In the genomic region with DNA sequence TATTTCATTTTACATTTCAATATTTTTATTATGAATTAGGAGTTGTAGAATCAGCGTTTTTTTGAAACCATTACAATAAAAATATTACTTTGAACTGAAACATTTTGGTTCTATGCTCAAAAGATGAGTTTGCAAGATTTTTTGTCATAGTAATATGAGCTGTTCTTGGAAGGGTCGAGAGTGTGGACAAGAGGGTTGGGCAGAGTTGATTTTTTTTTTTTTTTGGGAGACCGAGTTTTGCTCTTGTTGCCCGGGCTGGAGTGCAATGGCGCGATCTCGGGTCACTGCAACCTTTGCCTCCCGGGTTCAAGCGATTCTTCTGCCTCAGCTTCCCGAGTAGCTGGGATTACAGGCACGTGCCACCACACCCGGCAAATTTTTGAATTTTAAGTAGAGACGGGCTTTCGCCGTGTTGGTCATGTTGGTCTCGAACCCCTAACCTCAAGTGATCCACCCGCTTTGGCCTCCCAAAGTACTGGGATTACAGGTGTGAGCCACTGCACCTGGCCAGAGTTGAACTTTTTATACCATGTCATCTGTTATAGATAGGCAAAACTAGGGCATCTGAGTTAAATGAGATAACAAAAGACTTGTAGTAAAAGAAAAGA, we compare ENCODE assay signal across 1 cellular context.
A peak's percentile ranks its signal among the peaks of the same experiment; 100 is the strongest.
TF ChIP-seq lines count a peak whose summit lies in the region.

No MANE protein-coding gene starts in this region.

TF ChIP-seq in K562, 482 proteins besides CTCF, POLR2A, EP300 and RAD21 (continues in another document):
- TF ChIP-seq SMARCA5 (IDR thresholded peaks at IDR 0.05) (no peak), ARID2 (IDR thresholded peaks at IDR 0.05) (peak; percentile 21; the same call in 1 of the 2 replicates), MAZ (CRISPR knock-in tag; conservative IDR thresholded peaks at IDR 0.05 in 1 of 2, IDR thresholded peaks at IDR 0.05 in 1 of 2) (no peak), CXXC5 (CRISPR knock-in tag; IDR thresholded peaks at IDR 0.05) (0 out of 2 replicates have a peak, but pooled peaks have one; percentile 10), PTRF (tag; IDR thresholded peaks at IDR 0.05) (no peak), GABPA (tag; conservative IDR thresholded peaks at IDR 0.05; ENCODE audit: low read depth) (0 out of 2 replicates have a peak, but pooled peaks have one; percentile 12), JUND (IDR thresholded peaks at IDR 0.05; ENCODE audit: borderline replicate concordance, low read depth, low read length) (no peak), JUND (tag; IDR thresholded peaks at IDR 0.05; ENCODE audit: borderline replicate concordance, low read depth, low read length) (no peak), PTTG1 (tag; IDR thresholded peaks at IDR 0.05; ENCODE audit: low read depth) (no peak), HLTF (IDR thresholded peaks at IDR 0.05) (no peak), CREM (IDR thresholded peaks at IDR 0.05; ENCODE audit: low read depth) (no peak), YBX1 (IDR thresholded peaks at IDR 0.05) (no peak), HDAC1 (IDR thresholded peaks at IDR 0.05) (peak in 1 of 2 experiments; percentile 24; a peak in 1 of 4 replicates), DPF2 (IDR thresholded peaks at IDR 0.05) (peak; percentile 62; the same call in 1 of the 2 replicates), DDX20 (tag; IDR thresholded peaks at IDR 0.05; ENCODE audit: low read depth) (no peak), ELF2 (CRISPR knock-in tag; IDR thresholded peaks at IDR 0.05) (no peak), MYC (IDR thresholded peaks at IDR 0.05; ENCODE audit: low read depth, low read length) (0 out of 2 replicates have a peak, but pooled peaks have one; percentile 21), MYC (CRISPR knock-in tag; IDR thresholded peaks at IDR 0.05; ENCODE audit: borderline replicate concordance, low read depth) (no peak), PRPF4 (IDR thresholded peaks at IDR 0.05; ENCODE audit: insufficient read depth, low read depth, low read length, poor library complexity, severe bottlenecking) (no peak), NR2C2 (CRISPR knock-in tag; IDR thresholded peaks at IDR 0.05) (no peak), NR2C2 (tag; IDR thresholded peaks at IDR 0.05) (peak; percentile 53; the same call in 1 of the 2 replicates), CREB5 (CRISPR knock-in tag; IDR thresholded peaks at IDR 0.05) (no peak), E2F1 (CRISPR knock-in tag; IDR thresholded peaks at IDR 0.05) (0 out of 2 replicates have a peak, but pooled peaks have one; percentile 20), GATA2 (CRISPR knock-in tag; IDR thresholded peaks at IDR 0.05) (no peak), TFE3 (CRISPR knock-in tag; IDR thresholded peaks at IDR 0.05) (no peak), FOXK2 (conservative IDR thresholded peaks at IDR 0.05 in 1 of 2, IDR thresholded peaks at IDR 0.05 in 1 of 2; ENCODE audit: low read depth in 2 of 2) (no peak), SMARCE1 (IDR thresholded peaks at IDR 0.05) (0 out of 2 replicates have a peak, but pooled peaks have one; percentile 30), SMARCA4 (IDR thresholded peaks at IDR 0.05) (peak; percentile 46; the same call in 1 of the 2 replicates), ZC3H11A (IDR thresholded peaks at IDR 0.05; ENCODE audit: low read depth, low read length) (no peak)
- TF ChIP-seq, protein P1, sequence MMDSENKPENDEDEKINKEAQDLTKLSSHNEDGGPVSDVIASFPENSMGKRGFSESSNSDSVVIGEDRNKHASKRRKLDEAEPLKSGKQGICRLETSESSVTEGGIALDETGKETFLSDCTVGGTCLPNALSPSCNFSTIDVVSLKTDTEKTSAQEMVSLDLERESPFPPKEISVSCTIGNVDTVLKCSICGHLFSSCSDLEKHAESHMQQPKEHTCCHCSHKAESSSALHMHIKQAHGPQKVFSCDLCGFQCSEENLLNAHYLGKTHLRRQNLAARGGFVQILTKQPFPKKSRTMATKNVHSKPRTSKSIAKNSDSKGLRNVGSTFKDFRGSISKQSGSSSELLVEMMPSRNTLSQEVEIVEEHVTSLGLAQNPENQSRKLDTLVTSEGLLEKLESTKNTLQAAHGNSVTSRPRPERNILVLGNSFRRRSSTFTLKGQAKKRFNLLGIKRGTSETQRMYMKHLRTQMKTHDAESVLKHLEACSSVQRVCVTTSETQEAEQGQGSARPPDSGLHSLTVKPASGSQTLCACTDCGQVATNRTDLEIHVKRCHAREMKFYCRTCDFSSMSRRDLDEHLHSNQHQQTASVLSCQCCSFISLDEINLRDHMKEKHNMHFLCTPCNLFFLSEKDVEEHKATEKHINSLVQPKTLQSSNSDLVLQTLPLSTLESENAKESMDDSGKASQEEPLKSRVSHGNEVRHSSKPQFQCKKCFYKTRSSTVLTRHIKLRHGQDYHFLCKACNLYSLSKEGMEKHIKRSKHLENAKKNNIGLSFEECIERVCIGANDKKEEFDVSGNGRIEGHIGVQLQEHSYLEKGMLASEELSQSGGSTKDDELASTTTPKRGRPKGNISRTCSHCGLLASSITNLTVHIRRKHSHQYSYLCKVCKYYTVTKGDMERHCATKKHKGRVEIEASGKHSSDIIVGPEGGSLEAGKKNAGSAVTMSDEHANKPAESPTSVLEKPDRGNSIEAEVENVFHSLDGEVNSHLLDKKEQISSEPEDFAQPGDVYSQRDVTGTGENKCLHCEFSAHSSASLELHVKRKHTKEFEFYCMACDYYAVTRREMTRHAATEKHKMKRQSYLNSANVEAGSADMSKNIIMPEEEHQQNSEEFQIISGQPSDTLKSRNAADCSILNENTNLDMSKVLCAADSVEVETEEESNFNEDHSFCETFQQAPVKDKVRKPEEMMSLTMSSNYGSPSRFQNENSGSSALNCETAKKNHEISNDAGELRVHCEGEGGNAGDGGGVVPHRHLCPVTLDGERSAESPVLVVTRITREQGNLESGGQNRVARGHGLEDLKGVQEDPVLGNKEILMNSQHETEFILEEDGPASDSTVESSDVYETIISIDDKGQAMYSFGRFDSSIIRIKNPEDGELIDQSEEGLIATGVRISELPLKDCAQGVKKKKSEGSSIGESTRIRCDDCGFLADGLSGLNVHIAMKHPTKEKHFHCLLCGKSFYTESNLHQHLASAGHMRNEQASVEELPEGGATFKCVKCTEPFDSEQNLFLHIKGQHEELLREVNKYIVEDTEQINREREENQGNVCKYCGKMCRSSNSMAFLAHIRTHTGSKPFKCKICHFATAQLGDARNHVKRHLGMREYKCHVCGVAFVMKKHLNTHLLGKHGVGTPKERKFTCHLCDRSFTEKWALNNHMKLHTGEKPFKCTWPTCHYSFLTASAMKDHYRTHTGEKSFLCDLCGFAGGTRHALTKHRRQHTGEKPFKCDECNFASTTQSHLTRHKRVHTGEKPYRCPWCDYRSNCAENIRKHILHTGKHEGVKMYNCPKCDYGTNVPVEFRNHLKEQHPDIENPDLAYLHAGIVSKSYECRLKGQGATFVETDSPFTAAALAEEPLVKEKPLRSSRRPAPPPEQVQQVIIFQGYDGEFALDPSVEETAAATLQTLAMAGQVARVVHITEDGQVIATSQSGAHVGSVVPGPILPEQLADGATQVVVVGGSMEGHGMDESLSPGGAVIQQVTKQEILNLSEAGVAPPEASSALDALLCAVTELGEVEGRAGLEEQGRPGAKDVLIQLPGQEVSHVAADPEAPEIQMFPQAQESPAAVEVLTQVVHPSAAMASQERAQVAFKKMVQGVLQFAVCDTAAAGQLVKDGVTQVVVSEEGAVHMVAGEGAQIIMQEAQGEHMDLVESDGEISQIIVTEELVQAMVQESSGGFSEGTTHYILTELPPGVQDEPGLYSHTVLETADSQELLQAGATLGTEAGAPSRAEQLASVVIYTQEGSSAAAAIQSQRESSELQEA (IDR thresholded peaks at IDR 0.05; ENCODE audit: low read depth) = peak; percentile 83
- TF ChIP-seq, protein P2, sequence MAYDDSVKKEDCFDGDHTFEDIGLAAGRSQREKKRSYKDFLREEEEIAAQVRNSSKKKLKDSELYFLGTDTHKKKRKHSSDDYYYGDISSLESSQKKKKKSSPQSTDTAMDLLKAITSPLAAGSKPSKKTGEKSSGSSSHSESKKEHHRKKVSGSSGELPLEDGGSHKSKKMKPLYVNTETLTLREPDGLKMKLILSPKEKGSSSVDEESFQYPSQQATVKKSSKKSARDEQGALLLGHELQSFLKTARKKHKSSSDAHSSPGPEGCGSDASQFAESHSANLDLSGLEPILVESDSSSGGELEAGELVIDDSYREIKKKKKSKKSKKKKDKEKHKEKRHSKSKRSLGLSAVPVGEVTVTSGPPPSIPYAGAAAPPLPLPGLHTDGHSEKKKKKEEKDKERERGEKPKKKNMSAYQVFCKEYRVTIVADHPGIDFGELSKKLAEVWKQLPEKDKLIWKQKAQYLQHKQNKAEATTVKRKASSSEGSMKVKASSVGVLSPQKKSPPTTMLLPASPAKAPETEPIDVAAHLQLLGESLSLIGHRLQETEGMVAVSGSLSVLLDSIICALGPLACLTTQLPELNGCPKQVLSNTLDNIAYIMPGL (CRISPR knock-in tag; IDR thresholded peaks at IDR 0.05) = no peak
